4 cellular contexts compared by ENCODE assay signal in the genomic region with DNA sequence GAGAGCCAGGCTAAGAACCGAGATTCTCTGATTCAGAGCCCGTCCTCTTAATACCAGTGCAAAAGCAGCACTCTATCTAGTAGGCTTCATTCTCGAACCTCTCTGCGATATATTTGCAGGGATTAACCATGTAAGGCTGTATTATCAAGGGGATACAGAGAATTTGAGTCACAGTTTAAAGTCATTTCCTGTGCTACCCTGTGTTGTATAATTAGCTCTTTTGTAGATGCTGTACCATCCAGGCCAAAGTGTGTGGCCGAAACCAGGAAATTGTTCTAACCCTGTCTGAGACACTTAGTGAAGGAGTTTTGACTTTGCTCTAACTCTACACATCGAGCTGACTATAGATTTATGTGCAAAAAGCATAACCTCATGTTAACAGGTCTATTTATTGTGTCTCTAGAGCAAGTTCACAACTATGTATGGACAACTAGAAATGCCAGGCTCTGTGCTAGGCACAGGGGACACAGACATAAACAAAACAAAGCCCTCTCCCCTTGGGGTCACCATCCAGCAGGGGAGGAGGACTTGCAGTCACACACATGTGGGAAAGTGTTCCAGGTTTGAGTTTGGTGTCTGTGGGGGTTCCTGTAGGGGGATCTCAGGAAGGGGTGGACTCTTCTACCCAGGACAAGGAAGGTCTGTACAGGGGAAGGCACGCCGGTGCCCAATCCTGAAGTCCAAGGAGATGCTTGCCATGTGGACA.
A peak's percentile ranks its signal among the peaks of the same experiment; 100 is the strongest.
TF ChIP-seq lines count a peak whose summit lies in the region.

No MANE protein-coding gene starts in this region.

TF ChIP-seq in HCT116, 20 proteins besides CTCF, POLR2A, EP300 and RAD21:
- TF ChIP-seq CBX3 (IDR thresholded peaks at IDR 0.05; ENCODE audit: low read depth) (no peak), REST (IDR thresholded peaks at IDR 0.05; ENCODE audit: low read depth) (no peak), FOSL1 (IDR thresholded peaks at IDR 0.05; ENCODE audit: low read depth) (no peak), SRF (IDR thresholded peaks at IDR 0.05; ENCODE audit: low read depth) (no peak), EZH2 (IDR thresholded peaks at IDR 0.05) (no peak), ZNF274 (IDR thresholded peaks at IDR 0.05; ENCODE audit: low read depth, low read length) (no peak)

TF ChIP-seq in endothelial cell of umbilical vein, 7 proteins besides CTCF, POLR2A, EP300 and RAD21:
- TF ChIP-seq JUN (IDR thresholded peaks at IDR 0.05; ENCODE audit: borderline replicate concordance, insufficient read depth, insufficient read length, low read depth) (peak; percentile 92), EZH2 (IDR thresholded peaks at IDR 0.05; ENCODE audit: borderline replicate concordance, low read depth, low read length, severe bottlenecking) (no peak), FOS (IDR thresholded peaks at IDR 0.05; ENCODE audit: borderline replicate concordance, insufficient read depth, low read length) (peak; percentile 86), POLR2AphosphoS5 (IDR thresholded peaks at IDR 0.05; ENCODE audit: insufficient read depth, low read depth, low read length) (peak; percentile 73), MAX (IDR thresholded peaks at IDR 0.05; ENCODE audit: insufficient read depth, insufficient read length) (no peak), MYC (IDR thresholded peaks at IDR 0.05; ENCODE audit: low read depth, low read length) (no peak), GATA2 (IDR thresholded peaks at IDR 0.05; ENCODE audit: insufficient read depth, insufficient read length, low read depth, low read length) (peak; percentile 81)

TF ChIP-seq in SK-N-SH treated with all-trans-retinoic acid at 6 μM for 48 hours, 23 proteins besides CTCF, POLR2A, EP300 and RAD21:
- no peak for TF ChIP-seq ZNF70 (CRISPR knock-in tag; IDR thresholded peaks at IDR 0.05)
- TF ChIP-seq CSDC2 (CRISPR knock-in tag; IDR thresholded peaks at IDR 0.05) = no peak
- no peak for TF ChIP-seq BACH2 (CRISPR knock-in tag; IDR thresholded peaks at IDR 0.05; ENCODE audit: borderline replicate concordance)
- no peak for TF ChIP-seq RARB (CRISPR knock-in tag; IDR thresholded peaks at IDR 0.05)
- TF ChIP-seq OSR1 (CRISPR knock-in tag; IDR thresholded peaks at IDR 0.05) = no peak
- TF ChIP-seq, protein P1, sequence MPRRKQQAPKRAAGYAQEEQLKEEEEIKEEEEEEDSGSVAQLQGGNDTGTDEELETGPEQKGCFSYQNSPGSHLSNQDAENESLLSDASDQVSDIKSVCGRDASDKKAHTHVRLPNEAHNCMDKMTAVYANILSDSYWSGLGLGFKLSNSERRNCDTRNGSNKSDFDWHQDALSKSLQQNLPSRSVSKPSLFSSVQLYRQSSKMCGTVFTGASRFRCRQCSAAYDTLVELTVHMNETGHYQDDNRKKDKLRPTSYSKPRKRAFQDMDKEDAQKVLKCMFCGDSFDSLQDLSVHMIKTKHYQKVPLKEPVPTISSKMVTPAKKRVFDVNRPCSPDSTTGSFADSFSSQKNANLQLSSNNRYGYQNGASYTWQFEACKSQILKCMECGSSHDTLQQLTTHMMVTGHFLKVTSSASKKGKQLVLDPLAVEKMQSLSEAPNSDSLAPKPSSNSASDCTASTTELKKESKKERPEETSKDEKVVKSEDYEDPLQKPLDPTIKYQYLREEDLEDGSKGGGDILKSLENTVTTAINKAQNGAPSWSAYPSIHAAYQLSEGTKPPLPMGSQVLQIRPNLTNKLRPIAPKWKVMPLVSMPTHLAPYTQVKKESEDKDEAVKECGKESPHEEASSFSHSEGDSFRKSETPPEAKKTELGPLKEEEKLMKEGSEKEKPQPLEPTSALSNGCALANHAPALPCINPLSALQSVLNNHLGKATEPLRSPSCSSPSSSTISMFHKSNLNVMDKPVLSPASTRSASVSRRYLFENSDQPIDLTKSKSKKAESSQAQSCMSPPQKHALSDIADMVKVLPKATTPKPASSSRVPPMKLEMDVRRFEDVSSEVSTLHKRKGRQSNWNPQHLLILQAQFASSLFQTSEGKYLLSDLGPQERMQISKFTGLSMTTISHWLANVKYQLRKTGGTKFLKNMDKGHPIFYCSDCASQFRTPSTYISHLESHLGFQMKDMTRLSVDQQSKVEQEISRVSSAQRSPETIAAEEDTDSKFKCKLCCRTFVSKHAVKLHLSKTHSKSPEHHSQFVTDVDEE (CRISPR knock-in tag; IDR thresholded peaks at IDR 0.05) = no peak
- TF ChIP-seq ZNF565 (CRISPR knock-in tag; conservative IDR thresholded peaks at IDR 0.05; ENCODE audit: low read depth) = no peak
- TF ChIP-seq ISL1 (CRISPR knock-in tag; IDR thresholded peaks at IDR 0.05) = no peak

TF ChIP-seq in GM23338, 12 proteins besides CTCF, POLR2A, EP300 and RAD21:
- TF ChIP-seq, protein P2, sequence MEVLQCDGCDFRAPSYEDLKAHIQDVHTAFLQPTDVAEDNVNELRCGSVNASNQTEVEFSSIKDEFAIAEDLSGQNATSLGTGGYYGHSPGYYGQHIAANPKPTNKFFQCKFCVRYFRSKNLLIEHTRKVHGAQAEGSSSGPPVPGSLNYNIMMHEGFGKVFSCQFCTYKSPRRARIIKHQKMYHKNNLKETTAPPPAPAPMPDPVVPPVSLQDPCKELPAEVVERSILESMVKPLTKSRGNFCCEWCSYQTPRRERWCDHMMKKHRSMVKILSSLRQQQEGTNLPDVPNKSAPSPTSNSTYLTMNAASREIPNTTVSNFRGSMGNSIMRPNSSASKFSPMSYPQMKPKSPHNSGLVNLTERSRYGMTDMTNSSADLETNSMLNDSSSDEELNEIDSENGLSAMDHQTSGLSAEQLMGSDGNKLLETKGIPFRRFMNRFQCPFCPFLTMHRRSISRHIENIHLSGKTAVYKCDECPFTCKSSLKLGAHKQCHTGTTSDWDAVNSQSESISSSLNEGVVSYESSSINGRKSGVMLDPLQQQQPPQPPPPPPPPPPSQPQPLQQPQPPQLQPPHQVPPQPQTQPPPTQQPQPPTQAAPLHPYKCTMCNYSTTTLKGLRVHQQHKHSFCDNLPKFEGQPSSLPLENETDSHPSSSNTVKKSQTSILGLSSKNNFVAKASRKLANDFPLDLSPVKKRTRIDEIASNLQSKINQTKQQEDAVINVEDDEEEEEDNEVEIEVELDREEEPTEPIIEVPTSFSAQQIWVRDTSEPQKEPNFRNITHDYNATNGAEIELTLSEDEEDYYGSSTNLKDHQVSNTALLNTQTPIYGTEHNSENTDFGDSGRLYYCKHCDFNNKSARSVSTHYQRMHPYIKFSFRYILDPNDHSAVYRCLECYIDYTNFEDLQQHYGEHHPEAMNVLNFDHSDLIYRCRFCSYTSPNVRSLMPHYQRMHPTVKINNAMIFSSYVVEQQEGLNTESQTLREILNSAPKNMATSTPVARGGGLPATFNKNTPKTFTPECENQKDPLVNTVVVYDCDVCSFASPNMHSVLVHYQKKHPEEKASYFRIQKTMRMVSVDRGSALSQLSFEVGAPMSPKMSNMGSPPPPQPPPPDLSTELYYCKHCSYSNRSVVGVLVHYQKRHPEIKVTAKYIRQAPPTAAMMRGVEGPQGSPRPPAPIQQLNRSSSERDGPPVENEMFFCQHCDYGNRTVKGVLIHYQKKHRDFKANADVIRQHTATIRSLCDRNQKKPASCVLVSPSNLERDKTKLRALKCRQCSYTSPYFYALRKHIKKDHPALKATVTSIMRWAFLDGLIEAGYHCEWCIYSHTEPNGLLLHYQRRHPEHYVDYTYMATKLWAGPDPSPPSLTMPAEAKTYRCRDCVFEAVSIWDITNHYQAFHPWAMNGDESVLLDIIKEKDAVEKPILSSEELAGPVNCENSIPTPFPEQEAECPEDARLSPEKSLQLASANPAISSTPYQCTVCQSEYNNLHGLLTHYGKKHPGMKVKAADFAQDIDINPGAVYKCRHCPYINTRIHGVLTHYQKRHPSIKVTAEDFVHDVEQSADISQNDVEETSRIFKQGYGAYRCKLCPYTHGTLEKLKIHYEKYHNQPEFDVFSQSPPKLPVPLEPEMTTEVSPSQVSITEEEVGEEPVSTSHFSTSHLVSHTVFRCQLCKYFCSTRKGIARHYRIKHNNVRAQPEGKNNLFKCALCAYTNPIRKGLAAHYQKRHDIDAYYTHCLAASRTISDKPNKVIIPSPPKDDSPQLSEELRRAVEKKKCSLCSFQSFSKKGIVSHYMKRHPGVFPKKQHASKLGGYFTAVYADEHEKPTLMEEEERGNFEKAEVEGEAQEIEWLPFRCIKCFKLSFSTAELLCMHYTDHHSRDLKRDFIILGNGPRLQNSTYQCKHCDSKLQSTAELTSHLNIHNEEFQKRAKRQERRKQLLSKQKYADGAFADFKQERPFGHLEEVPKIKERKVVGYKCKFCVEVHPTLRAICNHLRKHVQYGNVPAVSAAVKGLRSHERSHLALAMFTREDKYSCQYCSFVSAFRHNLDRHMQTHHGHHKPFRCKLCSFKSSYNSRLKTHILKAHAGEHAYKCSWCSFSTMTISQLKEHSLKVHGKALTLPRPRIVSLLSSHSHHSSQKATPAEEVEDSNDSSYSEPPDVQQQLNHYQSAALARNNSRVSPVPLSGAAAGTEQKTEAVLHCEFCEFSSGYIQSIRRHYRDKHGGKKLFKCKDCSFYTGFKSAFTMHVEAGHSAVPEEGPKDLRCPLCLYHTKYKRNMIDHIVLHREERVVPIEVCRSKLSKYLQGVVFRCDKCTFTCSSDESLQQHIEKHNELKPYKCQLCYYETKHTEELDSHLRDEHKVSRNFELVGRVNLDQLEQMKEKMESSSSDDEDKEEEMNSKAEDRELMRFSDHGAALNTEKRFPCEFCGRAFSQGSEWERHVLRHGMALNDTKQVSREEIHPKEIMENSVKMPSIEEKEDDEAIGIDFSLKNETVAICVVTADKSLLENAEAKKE (CRISPR knock-in tag; IDR thresholded peaks at IDR 0.05) = no peak
- no peak for TF ChIP-seq REST (IDR thresholded peaks at IDR 0.05; ENCODE audit: unreplicated experiment)
- TF ChIP-seq EZH2phosphoT487 (IDR thresholded peaks at IDR 0.05; ENCODE audit: unreplicated experiment) = no peak
- no peak for TF ChIP-seq EZH2 (IDR thresholded peaks at IDR 0.05; ENCODE audit: low read depth, unreplicated experiment)
- TF ChIP-seq NANOG (IDR thresholded peaks at IDR 0.05; ENCODE audit: borderline replicate concordance) = no peak
- TF ChIP-seq JUNB (IDR thresholded peaks at IDR 0.05; ENCODE audit: unreplicated experiment) = no peak
- no peak for TF ChIP-seq ZNF114 (CRISPR knock-in tag; IDR thresholded peaks at IDR 0.05)
- TF ChIP-seq ZNF331 (CRISPR knock-in tag; IDR thresholded peaks at IDR 0.05; ENCODE audit: low read depth) = no peak
- TF ChIP-seq, protein P3, sequence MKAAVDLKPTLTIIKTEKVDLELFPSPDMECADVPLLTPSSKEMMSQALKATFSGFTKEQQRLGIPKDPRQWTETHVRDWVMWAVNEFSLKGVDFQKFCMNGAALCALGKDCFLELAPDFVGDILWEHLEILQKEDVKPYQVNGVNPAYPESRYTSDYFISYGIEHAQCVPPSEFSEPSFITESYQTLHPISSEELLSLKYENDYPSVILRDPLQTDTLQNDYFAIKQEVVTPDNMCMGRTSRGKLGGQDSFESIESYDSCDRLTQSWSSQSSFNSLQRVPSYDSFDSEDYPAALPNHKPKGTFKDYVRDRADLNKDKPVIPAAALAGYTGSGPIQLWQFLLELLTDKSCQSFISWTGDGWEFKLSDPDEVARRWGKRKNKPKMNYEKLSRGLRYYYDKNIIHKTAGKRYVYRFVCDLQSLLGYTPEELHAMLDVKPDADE (IDR thresholded peaks at IDR 0.05) = no peak
- no peak for TF ChIP-seq CREB1 (CRISPR knock-in tag; IDR thresholded peaks at IDR 0.05; ENCODE audit: low read depth)
- TF ChIP-seq POLR2AphosphoS5 (IDR thresholded peaks at IDR 0.05; ENCODE audit: low read depth) = no peak
- TF ChIP-seq STAT1 (IDR thresholded peaks at IDR 0.05; ENCODE audit: unreplicated experiment) = no peak
